26 cellular contexts compared by ENCODE assay signal in the genomic region with DNA sequence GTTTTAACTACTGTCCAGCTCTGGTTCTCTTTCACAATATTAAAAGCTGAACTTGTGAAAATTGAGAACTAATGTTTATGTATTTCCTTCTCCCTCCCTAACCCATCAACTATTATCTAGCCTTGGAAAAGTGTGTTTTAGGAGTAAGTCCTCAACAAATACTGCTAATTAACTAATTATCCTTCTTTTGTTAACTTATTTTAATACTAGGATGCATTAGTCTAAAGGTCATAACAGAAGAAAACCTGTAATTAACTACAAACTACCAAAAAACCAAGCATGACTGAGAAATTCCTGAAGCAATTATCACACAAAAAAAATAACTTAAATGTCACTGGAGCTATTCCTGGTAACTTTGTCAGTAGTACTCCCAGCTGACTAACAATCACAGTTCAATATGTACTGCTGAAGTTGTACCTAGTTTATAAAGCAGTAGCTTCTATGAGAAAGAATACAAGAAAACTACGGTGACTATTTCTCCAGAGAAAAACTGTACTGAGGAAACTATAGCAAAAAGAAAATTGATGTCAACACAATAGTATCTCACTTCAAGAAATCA.
DNase-seq lines count a peak whose midpoint lies in the region; ATAC-seq and TF ChIP-seq lines count a peak whose summit lies in the region.
"Had no signal": no experiment of that assay in that cellular context is flagged by ENCODE, and none has a peak within 500 bp of the region (broad histone marks: within the 10 kb centered on the region; RNA-seq: fewer than 3 reads in every experiment).

No MANE protein-coding gene starts in this region.

- TF ChIP-seq CTCF in Panc1 (IDR thresholded peaks at IDR 0.05) (no peak), fibroblast of villous mesenchyme (IDR thresholded peaks at IDR 0.05; ENCODE audit: insufficient read depth, low read depth, low read length) (no peak)

- no peaks in the 10 kb centered on the region for H3K9me3 ChIP-seq in Panc1 (ENCODE audit: control insufficient read depth, insufficient read depth, low read depth, low read length)
- H3K9me3 ChIP-seq in Karpas-422 (ENCODE audit: low read length), result peaks cover 9% of the 10 kb centered on the region; the same call in 1 of the 2 replicates
- H3K9me3 ChIP-seq: body of pancreas, mucosa of descending colon, prostate gland, uterus had no signal

- H3K36me3 ChIP-seq in Panc1 (ENCODE audit: control insufficient read depth, insufficient read depth, low read length) (no peaks in the 10 kb centered on the region), Karpas-422 (ENCODE audit: insufficient read depth, low read length) (no peaks in the 10 kb centered on the region)
- H3K36me3 ChIP-seq: neural progenitor cell, prostate gland, uterus had no signal

- H3K79me2 ChIP-seq in Karpas-422 (ENCODE audit: low read length), result no peaks in the 10 kb centered on the region

- no peak overlapping the region for H2AFZ ChIP-seq in Karpas-422 (ENCODE audit: low read length)
- H2AFZ ChIP-seq: neural progenitor cell had no signal

- no peaks in the 10 kb centered on the region for H3K27me3 ChIP-seq in Panc1 (ENCODE audit: control insufficient read depth, insufficient read depth, low read length)
- no peaks in the 10 kb centered on the region for H3K27me3 ChIP-seq in Karpas-422 (ENCODE audit: low read length)
- H3K27me3 ChIP-seq: body of pancreas, neural progenitor cell, uterus had no signal

- H3K4me3 ChIP-seq in Panc1 (ENCODE audit: low read depth in 2 of 2, low read length in 2 of 2), result no peak overlapping the region
- H3K4me3 ChIP-seq in fibroblast of villous mesenchyme (ENCODE audit: low read depth, low read length), result no peak overlapping the region
- H3K4me3 ChIP-seq in Karpas-422 (ENCODE audit: low read length), result no peak overlapping the region
- H3K4me3 ChIP-seq: body of pancreas, mucosa of descending colon, neural progenitor cell, prostate gland, uterus had no signal

- POLR2A ChIA-PET in Panc1 (lab: Charles Lee), result interaction anchor here (0.6 kb wide), 1 partner anchor 419 kb away, joined by 3 read pairs; no protein-coding TSS in a partner anchor

- no peak overlapping the region for H3K4me2 ChIP-seq in Karpas-422 (ENCODE audit: low read depth, low read length, poor library complexity, severe bottlenecking)
- H3K4me2 ChIP-seq: neural progenitor cell had no signal

- no peaks in the 10 kb centered on the region for H4K20me1 ChIP-seq in Karpas-422 (ENCODE audit: insufficient read depth, low read depth, low read length)

- DNase-seq in EL (peak; percentile 23), Panc1 (ENCODE audit: low read depth, low spot score) (no peak), fibroblast of villous mesenchyme (ENCODE audit: low read depth) (peak; percentile 19), renal cortical epithelial cell (ENCODE audit: low read depth) (peak; percentile 12), DMS 273 treated with DMSO at 0.1 percent for 48 hours (lab: John Stamatoyannopoulos, UW) (no peak), Karpas-422 (no peak)
- DNase-seq: activated CD4-positive, alpha-beta T cell treated with anti-CD3 and anti-CD28 coated beads, Interleukin-2, amount 10 ng/mL, durations not matched to agents 7 days and 5 days; activated CD8-positive, alpha-beta memory T cell treated with anti-CD3 and anti-CD28 coated beads, Interleukin-2, amount 10 ng/mL, durations not matched to agents 7 days and 5 days; activated naive CD8-positive, alpha-beta T cell treated with anti-CD3 and anti-CD28 coated beads for 36 hours; body of pancreas; CD4-positive, alpha-beta memory T cell; DMS53; effector CD8-positive, alpha-beta T cell; head of caudate nucleus; mucosa of descending colon; NCI-H1105 treated with DMSO at 0.1 percent for 48 hours; NCI-H2081 treated with DMSO at 0.1 percent for 48 hours; NCI-H510A; NK-92 treated with Interleukin-12 subunit alpha and Interleukin-12 subunit beta, amount 100 ng/mL, for 24 hours; stimulated activated CD4-positive, alpha-beta T cell treated with anti-CD3 and anti-CD28 coated beads, Interleukin-2, amount 100 ng/mL, for 48 hours; stimulated activated naive B cell treated with anti-CD40 and anti-IgM and Interleukin-4, amounts not matched to agents 10 μg/mL and 1 μg/mL and 100 μg/mL, for 72 hours; uterus had no signal

- H3K9ac ChIP-seq in Karpas-422 (ENCODE audit: low read length), result no peak overlapping the region
- H3K9ac ChIP-seq: neural progenitor cell had no signal

- no peaks in the 10 kb centered on the region; the same call in 1 of the 2 replicates for H3K9me2 ChIP-seq in Karpas-422 (replicated peaks; ENCODE audit: insufficient read depth, low read length)

- in situ Hi-C loops in Panc1 (cut with HindIII; ENCODE audit: low pct_unique_long_range_greater_than_20kb, low sequenced_read_pairs), result no loop called here

- BruUV-seq in Panc1 (replicated peaks; lab: Mats Ljungman, UMichigan), result no TSS peak

- ATAC-seq in Panc1 (no peak), HG03025 (IDR thresholded peaks at IDR 0.05; ENCODE audit: low FRiP score, unreplicated experiment) (no peak)
- ATAC-seq: activated CD8-positive, alpha-beta memory T cell treated with anti-CD3 and anti-CD28 coated beads, Interleukin-2, amount 10 ng/mL, durations not matched to agents 7 days and 5 days; body of pancreas; esophagus mucosa; mucosa of descending colon; stimulated activated naive B cell treated with anti-CD40 and anti-IgM and Interleukin-4, amounts not matched to agents 10 μg/mL and 1 μg/mL and 100 μg/mL, for 72 hours had no signal

- CTCF ChIA-PET in Panc1 (lab: Charles Lee), result no interaction called here

- intact Hi-C loops in Panc1 (cut with micrococcal nuclease; ENCODE audit: unreplicated experiment), result no loop called here

- H3K4me1 ChIP-seq in Panc1 (ENCODE audit: control insufficient read depth, insufficient read depth, low read length) (no peaks in the 10 kb centered on the region), Karpas-422 (ENCODE audit: low read length) (no peaks in the 10 kb centered on the region)
- H3K4me1 ChIP-seq: body of pancreas, prostate gland, uterus had no signal

- peak overlapping the region; percentile 23; the same call in 1 of the 2 replicates for H3K27ac ChIP-seq in Panc1 (ENCODE audit: low read length)
- no peak overlapping the region for H3K27ac ChIP-seq in Karpas-422 (ENCODE audit: low read length)
- H3K27ac ChIP-seq: body of pancreas, neural progenitor cell, prostate gland had no signal

Comparison
In these comparisons a context has a peak if more than half of its experiments do, and no peak if none do; other contexts are left out.
1. DNase-seq: peak in EL (single experiment), fibroblast of villous mesenchyme (single experiment) and renal cortical epithelial cell (single experiment); none in Panc1 (single experiment), DMS 273 treated with DMSO at 0.1 percent for 48 hours (single experiment) and Karpas-422 (single experiment).